Comparison of ENCODE assay signal across 10 cellular contexts in the genomic region with DNA sequence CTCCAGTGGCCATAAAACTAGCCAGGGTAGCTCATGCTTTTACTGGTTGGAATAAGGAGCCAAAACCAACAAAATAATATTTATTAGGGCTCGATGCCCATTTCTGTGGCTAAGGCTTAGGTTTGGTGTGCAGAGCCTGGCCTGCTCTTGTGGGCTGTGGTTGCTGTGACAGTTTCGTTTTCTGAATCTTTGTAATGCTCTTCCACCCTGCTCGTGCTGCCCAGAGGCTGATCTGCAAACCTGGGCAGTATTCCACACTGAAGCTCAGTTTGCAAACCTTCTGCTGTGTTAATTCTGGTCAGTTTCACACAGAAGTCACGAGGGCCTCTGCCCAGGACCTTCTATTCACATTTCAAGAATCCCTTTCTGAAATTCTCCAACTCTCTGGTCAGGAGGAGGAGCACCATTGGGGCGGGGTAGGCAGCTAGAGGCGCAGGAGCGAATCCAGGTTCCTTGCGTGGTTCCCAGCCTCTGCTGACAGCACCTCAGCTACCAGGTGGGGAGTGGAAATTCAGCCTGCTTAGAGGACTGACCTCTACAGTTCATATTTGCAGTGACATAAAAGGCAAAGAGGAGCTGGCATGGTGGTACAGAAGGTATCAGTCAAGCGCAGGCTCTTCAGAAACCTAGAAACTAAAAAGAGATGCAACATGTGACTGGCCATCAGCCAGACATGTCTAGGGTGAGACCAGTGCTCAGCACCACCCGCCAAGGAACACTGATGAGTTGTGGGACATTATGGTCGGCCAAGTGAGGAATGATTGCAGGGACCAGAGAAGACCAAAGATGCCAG. TPM values are rescaled to one million over a fixed set of nuclear protein-coding genes. Genes with fewer than 3 reads are reported as not detected.
DNase-seq lines count a peak whose midpoint lies in the region; ATAC-seq and TF ChIP-seq lines count a peak whose summit lies in the region.
"Had no signal": no experiment of that assay in that cellular context is flagged by ENCODE, and none has a peak within 500 bp of the region (broad histone marks: within the 10 kb centered on the region; RNA-seq: fewer than 3 reads in every experiment).

No MANE protein-coding gene starts in this region.

- peaks cover 5% of the 10 kb centered on the region; the same call in 1 of the 2 replicates for H4K20me1 ChIP-seq in OCI-LY7 (ENCODE audit: insufficient read depth, low read length)

- H3K9me2 ChIP-seq in OCI-LY7 (ENCODE audit: insufficient read depth, low read length): no peaks in the 10 kb centered on the region

- peak; percentile 79 for DNase-seq in AG08395 (ENCODE audit: low spot score)
- DNase-seq in OCI-LY7 (ENCODE audit: low spot score): no peak
- DNase-seq in left ventricle myocardium inferior: peak; percentile 14
- DNase-seq in SKM-1 treated with dmso at 0.1 percent for 144 hours (lab: John Stamatoyannopoulos, UW; ENCODE audit: unreplicated experiment): no peak
- DNase-seq in NCI-H2227 treated with DMSO at 0.1 percent for 48 hours (lab: John Stamatoyannopoulos, UW): no peak
- DNase-seq in dedifferentiated amniotic fluid mesenchymal stem cell (ENCODE audit: extremely low spot score): no peak
- no peak for DNase-seq in globus pallidus (ENCODE audit: low spot score)

- CTCF ChIA-PET in OCI-LY7 (lab: Charles Lee; ENCODE audit: unreplicated experiment): no interaction called here

- POLR2A ChIA-PET in OCI-LY7 (lab: Charles Lee): no interaction called here

- BruUV-seq in OCI-LY7 (replicated peaks; lab: Mats Ljungman, UMichigan): TSS peak; percentile 30

- H3K9me3 ChIP-seq in OCI-LY7 (ENCODE audit: low read length): no peaks in the 10 kb centered on the region
- H3K9me3 ChIP-seq in left ventricle myocardium inferior (replicated peaks): no peaks in the 10 kb centered on the region
- H3K9me3 ChIP-seq: gastrocnemius medialis, SJSA1 had no signal

- H3K4me3 ChIP-seq in OCI-LY7 (ENCODE audit: low read depth, low read length, poor library complexity, severe bottlenecking) (no peak overlapping the region), left ventricle myocardium inferior (peak overlapping the region; percentile 5)
- H3K4me3 ChIP-seq: gastrocnemius medialis, SJSA1 had no signal

- H3K4me1 ChIP-seq in OCI-LY7 (ENCODE audit: insufficient read depth, low read length, poor library complexity, severe bottlenecking) (peaks cover 5% of the 10 kb centered on the region), left ventricle myocardium inferior (peaks cover 34% of the 10 kb centered on the region)

- no peak overlapping the region for H3K4me2 ChIP-seq in OCI-LY7 (ENCODE audit: low read length)

- H3K36me3 ChIP-seq in OCI-LY7 (ENCODE audit: insufficient read depth, low read length) (peaks cover 56% of the 10 kb centered on the region), left ventricle myocardium inferior (peaks cover 34% of the 10 kb centered on the region)

- H3K27ac ChIP-seq in OCI-LY7 (ENCODE audit: low read depth, low read length, poor library complexity, severe bottlenecking) (no peak overlapping the region), left ventricle myocardium inferior (replicated peaks) (peak overlapping the region; percentile 59)
- H3K27ac ChIP-seq: SJSA1 had no signal

- no peaks in the 10 kb centered on the region for H3K27me3 ChIP-seq in left ventricle myocardium inferior (ENCODE audit: low read depth)
- H3K27me3 ChIP-seq: gastrocnemius medialis, SJSA1 had no signal

- no peaks in the 10 kb centered on the region for H3K79me2 ChIP-seq in OCI-LY7 (ENCODE audit: insufficient read depth, low read depth, low read length)

- TF ChIP-seq CTCF in OCI-LY7 (conservative IDR thresholded peaks at IDR 0.05; ENCODE audit: low read length): no peak
- TF ChIP-seq CTCF in left ventricle myocardium inferior (IDR thresholded peaks at IDR 0.05; ENCODE audit: borderline replicate concordance): no peak

- intact Hi-C loops in OCI-LY7 (cut with micrococcal nuclease; ENCODE audit: unreplicated experiment): no loop called here
- intact Hi-C loops in left ventricle myocardium inferior (cut with micrococcal nuclease): loop anchor here (10.0 kb wide), 1 partner anchor 183 kb away; no protein-coding TSS in a partner anchor

- ATAC-seq in GM19351 (IDR thresholded peaks at IDR 0.05; ENCODE audit: unreplicated experiment): peak; percentile 71

- H2AFZ ChIP-seq in OCI-LY7 (ENCODE audit: low read length): no peak overlapping the region

RNA-seq across cellular contexts. Expression of a gene that starts 14.3 kb away (rescaled TPM):
- total RNA-seq in OCI-LY7 (2014; rRNA removed; shearing (Covaris generic)): 0.18 and 0.44 TPM in 2 replicates
- total RNA-seq in OCI-LY7 (2022) (0.31 and 0.42 TPM in 2 replicates), left ventricle myocardium inferior (not detected)
- total RNA-seq: gastrocnemius medialis had no signal

RNA-seq across cellular contexts. Expression of a gene that starts 18.9 kb away (rescaled TPM):
- total RNA-seq in OCI-LY7 (2014; rRNA removed; shearing (Covaris generic)): 7.4 and 11.7 TPM in 2 replicates
- total RNA-seq in OCI-LY7 (2022) (5.1 and 5.6 TPM in 2 replicates), left ventricle myocardium inferior (0.22 TPM)
- total RNA-seq: SJSA1 had no signal

RNA-seq across cellular contexts. Expression of a gene that starts 26.4 kb away (rescaled TPM):
- total RNA-seq in OCI-LY7 (2014; rRNA removed; shearing (Covaris generic)): 48.2 and 62.4 TPM in 2 replicates
- total RNA-seq in OCI-LY7 (2022) (71.3 and 79.4 TPM in 2 replicates), left ventricle myocardium inferior (81.3 TPM)

RNA-seq across cellular contexts. Expression of a gene that starts 38.4 kb away (rescaled TPM):
- 128 and 135 TPM in 2 replicates for total RNA-seq in OCI-LY7 (2014; rRNA removed; shearing (Covaris generic))
- total RNA-seq in OCI-LY7 (2022) (148 and 168 TPM in 2 replicates), left ventricle myocardium inferior (1.2 TPM)

Comparison
In these comparisons a context has a peak if more than half of its experiments do, and no peak if none do; other contexts are left out.
1. DNase-seq: peak in AG08395 (single experiment) and left ventricle myocardium inferior (single experiment); none in OCI-LY7 (single experiment), SKM-1 treated with dmso at 0.1 percent for 144 hours (single experiment), NCI-H2227 treated with DMSO at 0.1 percent for 48 hours (single experiment), dedifferentiated amniotic fluid mesenchymal stem cell (single experiment) and globus pallidus (single experiment).